ENCODE assay signal across 1 cellular context in genomic region chr17:38729886-38730525, GRCh38.
TF ChIP-seq lines count a peak whose summit lies in the region.

TSS of gene CISD3 (plus strand) at chr17:38730341. CDS start at chr17:38730359, 18 bp downstream.

TF ChIP-seq in HEK293, 187 proteins besides CTCF, POLR2A, EP300 and RAD21 (continued from another document and continues in another):
- peak; percentile 55 for TF ChIP-seq ZBTB26 (tag by site-specific recombination; optimal IDR thresholded peaks at IDR 0.05)
- TF ChIP-seq ZBTB10 (tag by site-specific recombination; IDR thresholded peaks at IDR 0.05): 0 out of 2 replicates have a peak, but pooled peaks have one; percentile 49
- TF ChIP-seq ZNF624 (tag by site-specific recombination; IDR thresholded peaks at IDR 0.05): no peak
- TF ChIP-seq ZNF248 (tag by site-specific recombination; IDR thresholded peaks at IDR 0.05): no peak
- TF ChIP-seq HOXC10 (CRISPR knock-in tag; IDR thresholded peaks at IDR 0.05): 0 out of 2 replicates have a peak, but pooled peaks have one; percentile 60
- TF ChIP-seq ZBTB8A (tag by site-specific recombination; IDR thresholded peaks at IDR 0.05): peak; percentile 90
- 0 out of 2 replicates have a peak, but pooled peaks have one; percentile 20 for TF ChIP-seq ZNF449 (tag by site-specific recombination; IDR thresholded peaks at IDR 0.05)
- TF ChIP-seq ZNF785 (tag by site-specific recombination; IDR thresholded peaks at IDR 0.05): no peak
- TF ChIP-seq KLF16 (tag by site-specific recombination; IDR thresholded peaks at IDR 0.05): peak; percentile 58; the same call in 1 of the 2 replicates
- TF ChIP-seq OVOL3 (tag by site-specific recombination; IDR thresholded peaks at IDR 0.05): no peak
- TF ChIP-seq ZNF623 (tag by site-specific recombination; IDR thresholded peaks at IDR 0.05): no peak
- TF ChIP-seq MEIS1 (CRISPR knock-in tag; IDR thresholded peaks at IDR 0.05; ENCODE audit: borderline replicate concordance): peak; percentile 63; the same call in 1 of the 2 replicates
- peak; percentile 87 for TF ChIP-seq ZFHX2 (tag by site-specific recombination; conservative IDR thresholded peaks at IDR 0.05)
- TF ChIP-seq ZNF561 (tag by site-specific recombination; IDR thresholded peaks at IDR 0.05; ENCODE audit: borderline replicate concordance): peak; percentile 79; the same call in 1 of the 2 replicates
- peak; percentile 50 for TF ChIP-seq ZBTB17 (tag by site-specific recombination; IDR thresholded peaks at IDR 0.05)
- TF ChIP-seq ZNF274 (IDR thresholded peaks at IDR 0.05; ENCODE audit: low read length): no peak
- no peak for TF ChIP-seq ZNF274 (tag by site-specific recombination; IDR thresholded peaks at IDR 0.05; ENCODE audit: borderline replicate concordance)
- no peak for TF ChIP-seq ATF2 (tag by site-specific recombination; IDR thresholded peaks at IDR 0.05; ENCODE audit: low read depth)
- no peak for TF ChIP-seq ZNF214 (tag by site-specific recombination; IDR thresholded peaks at IDR 0.05; ENCODE audit: borderline replicate concordance)
- TF ChIP-seq ZNF596 (tag by site-specific recombination; IDR thresholded peaks at IDR 0.05): peak; percentile 45; the same call in 1 of the 2 replicates
- peak; percentile 31; the same call in 1 of the 2 replicates for TF ChIP-seq ZIC2 (tag by site-specific recombination; IDR thresholded peaks at IDR 0.05)
- peak; percentile 91 for TF ChIP-seq ZFP69B (tag by site-specific recombination; IDR thresholded peaks at IDR 0.05)
- 0 out of 2 replicates have a peak, but pooled peaks have one; percentile 28 for TF ChIP-seq ZBTB44 (tag by site-specific recombination; IDR thresholded peaks at IDR 0.05)
- no peak for TF ChIP-seq SETDB1 (IDR thresholded peaks at IDR 0.05; ENCODE audit: insufficient read length, low read length)
- TF ChIP-seq TCF7L2 (IDR thresholded peaks at IDR 0.05; ENCODE audit: borderline replicate concordance, low read depth, low read length): no peak
- no peak for TF ChIP-seq ZNF830 (tag by site-specific recombination; IDR thresholded peaks at IDR 0.05; ENCODE audit: low read depth)
- peak; percentile 34; the same call in 1 of the 2 replicates for TF ChIP-seq ZNF76 (tag by site-specific recombination; IDR thresholded peaks at IDR 0.05; ENCODE audit: borderline replicate concordance, low read depth)
- 0 out of 2 replicates have a peak, but pooled peaks have one; percentile 32 for TF ChIP-seq ZNF677 (tag by site-specific recombination; IDR thresholded peaks at IDR 0.05)
- no peak for TF ChIP-seq TSHZ1 (tag by site-specific recombination; IDR thresholded peaks at IDR 0.05; ENCODE audit: borderline replicate concordance)
- no peak for TF ChIP-seq ZNF341 (tag by site-specific recombination; IDR thresholded peaks at IDR 0.05; ENCODE audit: low read depth)
- TF ChIP-seq MYNN (tag by site-specific recombination; IDR thresholded peaks at IDR 0.05; ENCODE audit: borderline replicate concordance): no peak
- TF ChIP-seq KLF9 (tag by site-specific recombination; IDR thresholded peaks at IDR 0.05; ENCODE audit: low read depth): 0 out of 2 replicates have a peak, but pooled peaks have one; percentile 14
- TF ChIP-seq ZNF16 (tag by site-specific recombination; IDR thresholded peaks at IDR 0.05; ENCODE audit: low read depth): no peak
- TF ChIP-seq ZNF692 (tag by site-specific recombination; IDR thresholded peaks at IDR 0.05): peak; percentile 93
- TF ChIP-seq ZBTB20 (tag by site-specific recombination; IDR thresholded peaks at IDR 0.05): peak; percentile 17; the same call in 1 of the 2 replicates
- TF ChIP-seq SP2 (tag by site-specific recombination; IDR thresholded peaks at IDR 0.05): no peak
- no peak for TF ChIP-seq ZNF362 (tag by site-specific recombination; IDR thresholded peaks at IDR 0.05)
- TF ChIP-seq ZNF24 (tag by site-specific recombination; IDR thresholded peaks at IDR 0.05): no peak
- TF ChIP-seq ZNF37A (tag by site-specific recombination; IDR thresholded peaks at IDR 0.05): no peak
- no peak for TF ChIP-seq ZNF555 (tag by site-specific recombination; conservative IDR thresholded peaks at IDR 0.05)
- TF ChIP-seq ZSCAN30 (tag by site-specific recombination; IDR thresholded peaks at IDR 0.05): peak; percentile 66; the same call in 1 of the 2 replicates
- TF ChIP-seq ZXDB (tag by site-specific recombination; IDR thresholded peaks at IDR 0.05): no peak
- no peak for TF ChIP-seq ZNF280D (tag by site-specific recombination; IDR thresholded peaks at IDR 0.05)
